ENCODE assay signal across 8 cellular contexts in genomic region chr10:109773818-109774440, GRCh38.
DNase-seq lines count a peak whose midpoint lies in the region; ATAC-seq, FAIRE-seq and TF ChIP-seq lines count a peak whose summit lies in the region.

No MANE protein-coding gene starts in this region.

- DNase-seq in GM12865 (ENCODE audit: low read depth) (peak; percentile 34), kidney tubule cell (ENCODE audit: low spot score) (peak; percentile 16), DMS153 treated with DMSO at 0.1 percent for 48 hours (lab: John Stamatoyannopoulos, UW; ENCODE audit: unreplicated experiment) (no peak), NK-92 (lab: John Stamatoyannopoulos, UW; ENCODE audit: unreplicated experiment) (no peak)
- no peak for DNase-seq in activated CD8-positive, alpha-beta memory T cell treated with anti-CD3 and anti-CD28 coated beads, Interleukin-2, amount 50 U/mL, for 48 hours

- H3K4me3 ChIP-seq in GM12865 (ENCODE audit: low read depth, low read length) = no peak overlapping the region

- peak; percentile 54 for ATAC-seq in HG03442 (IDR thresholded peaks at IDR 0.05; ENCODE audit: unreplicated experiment)
- ATAC-seq in GM19452 (IDR thresholded peaks at IDR 0.05; ENCODE audit: unreplicated experiment) = no peak

- peak; percentile 39 for TF ChIP-seq CTCF in GM12865 (IDR thresholded peaks at IDR 0.05; ENCODE audit: insufficient read depth, low read depth, low read length, missing control alignments)

- FAIRE-seq in TTC549 (lab: Jason Lieb, UNC) = peak; percentile 70

Comparison
In these comparisons a context has a peak if more than half of its experiments do, and no peak if none do; other contexts are left out.
1. DNase-seq: peak in GM12865 (single experiment) and kidney tubule cell (single experiment); none in DMS153 treated with DMSO at 0.1 percent for 48 hours (single experiment), NK-92 (single experiment) and activated CD8-positive, alpha-beta memory T cell treated with anti-CD3 and anti-CD28 coated beads, Interleukin-2, amount 50 U/mL, for 48 hours (single experiment).